ENCODE assay signal across 2 cellular contexts in genomic region chr12:627863-628805, GRCh38.
A peak's percentile ranks its signal among the peaks of the same experiment; 100 is the strongest.
TF ChIP-seq lines count a peak whose summit lies in the region.

No MANE protein-coding gene starts in this region.

TF ChIP-seq in K562, 482 proteins besides CTCF, POLR2A, EP300 and RAD21 (continued from another document):
- TF ChIP-seq, protein P1, sequence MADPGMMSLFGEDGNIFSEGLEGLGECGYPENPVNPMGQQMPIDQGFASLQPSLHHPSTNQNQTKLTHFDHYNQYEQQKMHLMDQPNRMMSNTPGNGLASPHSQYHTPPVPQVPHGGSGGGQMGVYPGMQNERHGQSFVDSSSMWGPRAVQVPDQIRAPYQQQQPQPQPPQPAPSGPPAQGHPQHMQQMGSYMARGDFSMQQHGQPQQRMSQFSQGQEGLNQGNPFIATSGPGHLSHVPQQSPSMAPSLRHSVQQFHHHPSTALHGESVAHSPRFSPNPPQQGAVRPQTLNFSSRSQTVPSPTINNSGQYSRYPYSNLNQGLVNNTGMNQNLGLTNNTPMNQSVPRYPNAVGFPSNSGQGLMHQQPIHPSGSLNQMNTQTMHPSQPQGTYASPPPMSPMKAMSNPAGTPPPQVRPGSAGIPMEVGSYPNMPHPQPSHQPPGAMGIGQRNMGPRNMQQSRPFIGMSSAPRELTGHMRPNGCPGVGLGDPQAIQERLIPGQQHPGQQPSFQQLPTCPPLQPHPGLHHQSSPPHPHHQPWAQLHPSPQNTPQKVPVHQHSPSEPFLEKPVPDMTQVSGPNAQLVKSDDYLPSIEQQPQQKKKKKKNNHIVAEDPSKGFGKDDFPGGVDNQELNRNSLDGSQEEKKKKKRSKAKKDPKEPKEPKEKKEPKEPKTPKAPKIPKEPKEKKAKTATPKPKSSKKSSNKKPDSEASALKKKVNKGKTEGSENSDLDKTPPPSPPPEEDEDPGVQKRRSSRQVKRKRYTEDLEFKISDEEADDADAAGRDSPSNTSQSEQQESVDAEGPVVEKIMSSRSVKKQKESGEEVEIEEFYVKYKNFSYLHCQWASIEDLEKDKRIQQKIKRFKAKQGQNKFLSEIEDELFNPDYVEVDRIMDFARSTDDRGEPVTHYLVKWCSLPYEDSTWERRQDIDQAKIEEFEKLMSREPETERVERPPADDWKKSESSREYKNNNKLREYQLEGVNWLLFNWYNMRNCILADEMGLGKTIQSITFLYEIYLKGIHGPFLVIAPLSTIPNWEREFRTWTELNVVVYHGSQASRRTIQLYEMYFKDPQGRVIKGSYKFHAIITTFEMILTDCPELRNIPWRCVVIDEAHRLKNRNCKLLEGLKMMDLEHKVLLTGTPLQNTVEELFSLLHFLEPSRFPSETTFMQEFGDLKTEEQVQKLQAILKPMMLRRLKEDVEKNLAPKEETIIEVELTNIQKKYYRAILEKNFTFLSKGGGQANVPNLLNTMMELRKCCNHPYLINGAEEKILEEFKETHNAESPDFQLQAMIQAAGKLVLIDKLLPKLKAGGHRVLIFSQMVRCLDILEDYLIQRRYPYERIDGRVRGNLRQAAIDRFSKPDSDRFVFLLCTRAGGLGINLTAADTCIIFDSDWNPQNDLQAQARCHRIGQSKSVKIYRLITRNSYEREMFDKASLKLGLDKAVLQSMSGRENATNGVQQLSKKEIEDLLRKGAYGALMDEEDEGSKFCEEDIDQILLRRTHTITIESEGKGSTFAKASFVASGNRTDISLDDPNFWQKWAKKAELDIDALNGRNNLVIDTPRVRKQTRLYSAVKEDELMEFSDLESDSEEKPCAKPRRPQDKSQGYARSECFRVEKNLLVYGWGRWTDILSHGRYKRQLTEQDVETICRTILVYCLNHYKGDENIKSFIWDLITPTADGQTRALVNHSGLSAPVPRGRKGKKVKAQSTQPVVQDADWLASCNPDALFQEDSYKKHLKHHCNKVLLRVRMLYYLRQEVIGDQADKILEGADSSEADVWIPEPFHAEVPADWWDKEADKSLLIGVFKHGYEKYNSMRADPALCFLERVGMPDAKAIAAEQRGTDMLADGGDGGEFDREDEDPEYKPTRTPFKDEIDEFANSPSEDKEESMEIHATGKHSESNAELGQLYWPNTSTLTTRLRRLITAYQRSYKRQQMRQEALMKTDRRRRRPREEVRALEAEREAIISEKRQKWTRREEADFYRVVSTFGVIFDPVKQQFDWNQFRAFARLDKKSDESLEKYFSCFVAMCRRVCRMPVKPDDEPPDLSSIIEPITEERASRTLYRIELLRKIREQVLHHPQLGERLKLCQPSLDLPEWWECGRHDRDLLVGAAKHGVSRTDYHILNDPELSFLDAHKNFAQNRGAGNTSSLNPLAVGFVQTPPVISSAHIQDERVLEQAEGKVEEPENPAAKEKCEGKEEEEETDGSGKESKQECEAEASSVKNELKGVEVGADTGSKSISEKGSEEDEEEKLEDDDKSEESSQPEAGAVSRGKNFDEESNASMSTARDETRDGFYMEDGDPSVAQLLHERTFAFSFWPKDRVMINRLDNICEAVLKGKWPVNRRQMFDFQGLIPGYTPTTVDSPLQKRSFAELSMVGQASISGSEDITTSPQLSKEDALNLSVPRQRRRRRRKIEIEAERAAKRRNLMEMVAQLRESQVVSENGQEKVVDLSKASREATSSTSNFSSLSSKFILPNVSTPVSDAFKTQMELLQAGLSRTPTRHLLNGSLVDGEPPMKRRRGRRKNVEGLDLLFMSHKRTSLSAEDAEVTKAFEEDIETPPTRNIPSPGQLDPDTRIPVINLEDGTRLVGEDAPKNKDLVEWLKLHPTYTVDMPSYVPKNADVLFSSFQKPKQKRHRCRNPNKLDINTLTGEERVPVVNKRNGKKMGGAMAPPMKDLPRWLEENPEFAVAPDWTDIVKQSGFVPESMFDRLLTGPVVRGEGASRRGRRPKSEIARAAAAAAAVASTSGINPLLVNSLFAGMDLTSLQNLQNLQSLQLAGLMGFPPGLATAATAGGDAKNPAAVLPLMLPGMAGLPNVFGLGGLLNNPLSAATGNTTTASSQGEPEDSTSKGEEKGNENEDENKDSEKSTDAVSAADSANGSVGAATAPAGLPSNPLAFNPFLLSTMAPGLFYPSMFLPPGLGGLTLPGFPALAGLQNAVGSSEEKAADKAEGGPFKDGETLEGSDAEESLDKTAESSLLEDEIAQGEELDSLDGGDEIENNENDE (IDR thresholded peaks at IDR 0.05; ENCODE audit: low read depth, low read length): no peak
- no peak for TF ChIP-seq HMG20A (CRISPR knock-in tag; conservative IDR thresholded peaks at IDR 0.05)
- no peak for TF ChIP-seq NFATC3 (IDR thresholded peaks at IDR 0.05)
- TF ChIP-seq TAF7 (tag; IDR thresholded peaks at IDR 0.05): no peak
- no peak for TF ChIP-seq ILK (tag; IDR thresholded peaks at IDR 0.05; ENCODE audit: borderline replicate concordance, low read depth)
- TF ChIP-seq PHF8 (IDR thresholded peaks at IDR 0.05; ENCODE audit: borderline replicate concordance, low read length): no peak
- no peak for TF ChIP-seq FOXA1 (IDR thresholded peaks at IDR 0.05; ENCODE audit: borderline replicate concordance)
- no peak for TF ChIP-seq MCM7 (IDR thresholded peaks at IDR 0.05)
- TF ChIP-seq ELF2 (CRISPR knock-in tag; IDR thresholded peaks at IDR 0.05): no peak
- TF ChIP-seq GABPA (tag; conservative IDR thresholded peaks at IDR 0.05; ENCODE audit: low read depth): no peak
- TF ChIP-seq COPS2 (conservative IDR thresholded peaks at IDR 0.05): no peak
- no peak for TF ChIP-seq SAFB (IDR thresholded peaks at IDR 0.05; ENCODE audit: borderline replicate concordance, low read depth, low read length)
- TF ChIP-seq RBM22 (IDR thresholded peaks at IDR 0.05; ENCODE audit: low read depth, low read length, poor library complexity, severe bottlenecking): no peak
- TF ChIP-seq CREBBP (IDR thresholded peaks at IDR 0.05; ENCODE audit: low read depth, low read length): no peak

TF ChIP-seq in liver, 16 proteins besides CTCF, POLR2A, EP300 and RAD21 (continued from another document):
- TF ChIP-seq REST (IDR thresholded peaks at IDR 0.05) (no peak), HNF4A (conservative IDR thresholded peaks at IDR 0.05) (peak; percentile 96 to 97), HNF4G (IDR thresholded peaks at IDR 0.05) (peak; percentile 87), ZBTB33 (IDR thresholded peaks at IDR 0.05) (peak; percentile 21), SP1 (IDR thresholded peaks at IDR 0.05) (peak; percentile 72)
- TF ChIP-seq, protein P2, sequence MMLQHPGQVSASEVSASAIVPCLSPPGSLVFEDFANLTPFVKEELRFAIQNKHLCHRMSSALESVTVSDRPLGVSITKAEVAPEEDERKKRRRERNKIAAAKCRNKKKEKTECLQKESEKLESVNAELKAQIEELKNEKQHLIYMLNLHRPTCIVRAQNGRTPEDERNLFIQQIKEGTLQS (IDR thresholded peaks at IDR 0.05): no peak
